ENCODE assay signal across 8 cellular contexts in the genomic region with DNA sequence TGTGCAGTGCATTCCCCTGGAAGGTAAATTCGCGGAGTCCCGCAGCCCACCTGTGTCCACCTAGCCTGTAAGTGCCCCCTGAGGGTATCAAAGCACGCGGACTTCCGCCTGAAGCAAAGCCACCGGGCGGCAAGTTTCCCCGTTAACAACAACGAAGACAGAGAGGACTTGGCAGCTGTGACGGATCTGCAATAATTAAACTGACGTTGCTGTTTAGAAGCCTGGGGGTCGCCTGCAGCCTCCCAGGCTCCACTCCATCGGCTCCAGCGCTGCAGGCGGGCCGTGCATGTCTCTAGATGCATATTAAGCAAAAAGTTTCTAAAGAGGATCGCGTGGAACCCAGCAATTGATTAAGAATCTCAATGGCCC. TPM values are rescaled to one million over a fixed set of nuclear protein-coding genes. Genes with fewer than 3 reads are reported as not detected.
DNase-seq lines count a peak whose midpoint lies in the region; ATAC-seq and TF ChIP-seq lines count a peak whose summit lies in the region.

No MANE protein-coding gene starts in this region.

- TF ChIP-seq POLR2A in GM18505 (IDR thresholded peaks at IDR 0.05; ENCODE audit: borderline replicate concordance, extremely low read depth, insufficient read depth, insufficient read length) = no peak

- peaks cover 3% of the 10 kb centered on the region; the same call in 1 of the 2 replicates for H3K4me1 ChIP-seq in SJCRH30
- peaks cover 4% of the 10 kb centered on the region for H3K4me1 ChIP-seq in endodermal cell (ENCODE audit: control insufficient read depth, insufficient read depth, low read length)

- H3K4me3 ChIP-seq in AG04449 (ENCODE audit: low read depth, low read length) (peak overlapping the region; percentile 61), SJCRH30 (peak overlapping the region; percentile 79), endodermal cell (ENCODE audit: low read length) (peak overlapping the region; percentile 84)

- no peaks in the 10 kb centered on the region for H3K36me3 ChIP-seq in SJCRH30
- H3K36me3 ChIP-seq in endodermal cell (ENCODE audit: control insufficient read depth, insufficient read depth, low read length) = no peaks in the 10 kb centered on the region

- DNase-seq in AG04449 (ENCODE audit: low read depth, low spot score) = no peak
- peak in 1 of 2 experiments; percentile 55 for DNase-seq in SJCRH30
- DNase-seq in endodermal cell = no peak
- peak in 4 of 10 donors; percentile 3 to 64 (median 14) for DNase-seq in naive thymus-derived CD8-positive, alpha-beta T cell
- DNase-seq in RKO (ENCODE audit: low spot score) = no peak
- DNase-seq in stimulated activated naive CD4-positive, alpha-beta T cell treated with Interleukin-2 at 50 U/mL for 16 hours (lab: John Stamatoyannopoulos, UW) = no peak

- H3K27me3 Mint-ChIP-seq in endodermal cell (ENCODE audit: insufficient read depth) = no peaks in the 10 kb centered on the region
- no peaks in the 10 kb centered on the region for H3K27me3 Mint-ChIP-seq in naive thymus-derived CD8-positive, alpha-beta T cell

- ATAC-seq in GM18505 (IDR thresholded peaks at IDR 0.05; ENCODE audit: unreplicated experiment) (peak; percentile 28), HG02981 (IDR thresholded peaks at IDR 0.05; ENCODE audit: unreplicated experiment) (peak; percentile 23)
- peak; percentile 35 to 39 for ATAC-seq in naive thymus-derived CD8-positive, alpha-beta T cell

- 21 to 38% methylated on average over 18 to 19 of the region's 19 CpGs for WGBS in endodermal cell (ENCODE audit: insufficient coverage in 1 of 2, insufficient read length in 1 of 2), 2 experiments

- POLR2A ChIA-PET in AG04449 (lab: Yijun Ruan, JAX) = no interaction called here
- POLR2A ChIA-PET in naive thymus-derived CD8-positive, alpha-beta T cell (lab: Charles Lee) = interaction anchor here (0.9 to 2.2 kb wide), 6 partner anchors 9 to 281 kb away, joined by 3 to 7 read pairs (median 4); no protein-coding TSS in a partner anchor

- peaks cover 26% of the 10 kb centered on the region for H3K4me1 Mint-ChIP-seq in endodermal cell
- H3K4me1 Mint-ChIP-seq in naive thymus-derived CD8-positive, alpha-beta T cell = peaks cover 18 to 32% (median 28%) of the 10 kb centered on the region in 4 donors

- peak overlapping the region; percentile 76 for H3K4me3 Mint-ChIP-seq in endodermal cell
- peak overlapping the region; percentile 89 to 98 (median 96) for H3K4me3 Mint-ChIP-seq in naive thymus-derived CD8-positive, alpha-beta T cell

- no peaks in the 10 kb centered on the region for H3K9me3 Mint-ChIP-seq in endodermal cell
- H3K9me3 Mint-ChIP-seq in naive thymus-derived CD8-positive, alpha-beta T cell = no peaks in the 10 kb centered on the region

- TF ChIP-seq CTCF in AG04449 (IDR thresholded peaks at IDR 0.05; ENCODE audit: insufficient read depth, low read length, missing control alignments) (no peak), endodermal cell (conservative IDR thresholded peaks at IDR 0.05) (no peak)

- peaks cover 5% of the 10 kb centered on the region for H3K36me3 Mint-ChIP-seq in endodermal cell (ENCODE audit: low read depth)
- H3K36me3 Mint-ChIP-seq in naive thymus-derived CD8-positive, alpha-beta T cell = peaks cover 10 to 13% (median 11%) of the 10 kb centered on the region in 3 donors

- peak overlapping the region; percentile 34 for H3K9ac ChIP-seq in endodermal cell (ENCODE audit: extremely low read depth, low read length, poor library complexity, severe bottlenecking)

- H3K9me3 ChIP-seq in SJCRH30 (replicated peaks) (no peaks in the 10 kb centered on the region), endodermal cell (ENCODE audit: control insufficient read depth, low read length) (no peaks in the 10 kb centered on the region)

- H3K27ac Mint-ChIP-seq in endodermal cell = peak overlapping the region; percentile 96
- H3K27ac Mint-ChIP-seq in naive thymus-derived CD8-positive, alpha-beta T cell = peak overlapping the region; percentile 89 to 97 (median 96)

- CTCF ChIA-PET in AG04449 (lab: Yijun Ruan, JAX) = interaction anchor here (1.0 kb wide), 1 partner anchor 9 kb away, joined by 4 read pairs; no protein-coding TSS in a partner anchor

- H3K27ac ChIP-seq in SJCRH30 = peak overlapping the region; percentile 87
- H3K27ac ChIP-seq in endodermal cell (ENCODE audit: low read depth, low read length) = peak overlapping the region; percentile 48

- no peaks in the 10 kb centered on the region for H3K27me3 ChIP-seq in SJCRH30
- no peaks in the 10 kb centered on the region for H3K27me3 ChIP-seq in endodermal cell (ENCODE audit: control insufficient read depth, insufficient read depth, low read length, poor library complexity, severe bottlenecking)

RNA-seq across cellular contexts. Expression of a gene that starts 34.8 kb away (rescaled TPM):
- total RNA-seq in SJCRH30 (2014; rRNA removed; shearing (Covaris generic)) = 12.0 and 13.1 TPM in 2 replicates
- 10 to 100 TPM; 29.4 to 42.7 TPM for total RNA-seq in endodermal cell
- polyA plus RNA-seq in endodermal cell (2013, experiment 1 of 2) = 11.8 TPM
- polyA plus RNA-seq in endodermal cell (2013, experiment 2 of 2) = 11.0 TPM
- total RNA-seq in naive thymus-derived CD8-positive, alpha-beta T cell = 10 to 100 TPM; 10.1 to 13.0 TPM
- polyA plus RNA-seq in naive thymus-derived CD8-positive, alpha-beta T cell = 10 to 100 TPM in 1 of 3 donors, 1 to 10 TPM in 2; 1.0 to 12.9 (median 5.4) TPM
